Comparison of ENCODE assay signal across 16 cellular contexts in the genomic region with DNA sequence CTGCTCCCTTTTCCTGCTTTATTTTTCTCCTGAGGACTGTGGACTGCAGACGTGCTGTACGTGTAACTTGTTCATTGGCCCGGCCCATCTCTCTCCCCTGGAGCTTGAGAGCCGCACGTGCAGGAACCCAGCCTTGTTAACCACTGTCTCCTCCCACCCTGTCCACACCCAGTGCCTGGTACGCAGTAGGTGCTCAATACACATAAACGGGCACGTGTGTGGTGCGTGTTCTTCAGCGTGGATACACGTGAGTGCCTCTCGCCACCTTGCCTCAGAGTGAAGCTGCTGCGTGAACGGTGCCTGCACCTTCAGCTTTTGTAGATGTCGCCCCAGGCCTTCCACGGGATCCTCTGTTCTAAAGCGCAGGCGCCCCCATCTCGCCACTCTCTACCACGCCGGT.
DNase-seq lines count a peak whose midpoint lies in the region; ATAC-seq lines count a peak whose summit lies in the region.
"Had no signal": no experiment of that assay in that cellular context is flagged by ENCODE, and none has a peak within 500 bp of the region (broad histone marks: within the 10 kb centered on the region; RNA-seq: fewer than 3 reads in every experiment).

No MANE protein-coding gene starts in this region.

- no peaks in the 10 kb centered on the region for H3K9me3 Mint-ChIP-seq in activated naive CD4-positive, alpha-beta T cell treated with anti-CD3 and anti-CD28 coated beads, Interleukin-2, amount 10 ng/mL, durations not matched to agents 7 days and 5 days
- H3K9me3 Mint-ChIP-seq in activated naive CD4-positive, alpha-beta T cell treated with anti-CD3 and anti-CD28 coated beads, Interleukin-2, amount 50 U/mL, for 72 hours, result no peaks in the 10 kb centered on the region
- H3K9me3 Mint-ChIP-seq in T-helper 1 cell treated with Interleukin-12 subunit alpha and Interleukin-12 subunit beta and Interleukin-4 antibody, amounts not matched to agents 30 μg/mL and 1 μg/mL, for 36 hours, result no peaks in the 10 kb centered on the region
- no peaks in the 10 kb centered on the region for H3K9me3 Mint-ChIP-seq in central memory CD8-positive, alpha-beta T cell
- no peaks in the 10 kb centered on the region for H3K9me3 Mint-ChIP-seq in stimulated activated memory B cell treated with anti-CD40 and anti-IgM and Interleukin-4, amounts not matched to agents 10 μg/mL and 1 μg/mL and 100 μg/mL, for 72 hours

- peak; percentile 28 for DNase-seq in activated naive CD4-positive, alpha-beta T cell treated with anti-CD3 and anti-CD28 coated beads, Interleukin-2, amount 10 ng/mL, durations not matched to agents 7 days and 5 days
- no peak for DNase-seq in activated naive CD4-positive, alpha-beta T cell treated with anti-CD3 and anti-CD28 coated beads, Interleukin-2, amount 50 U/mL, for 72 hours (ENCODE audit: low spot score in 2 of 2)
- no peak for DNase-seq in central memory CD8-positive, alpha-beta T cell (ENCODE audit: low spot score in 2 of 2)
- no peak for DNase-seq in epidermal melanocyte (ENCODE audit: insufficient read length, low spot score)
- DNase-seq in SIG-M5 (lab: John Stamatoyannopoulos, UW), result no peak
- DNase-seq in DMS79 treated with DMSO at 0.1 percent for 48 hours (lab: John Stamatoyannopoulos, UW), result no peak
- DNase-seq: activated CD4-positive, alpha-beta T cell treated with anti-CD3 and anti-CD28 coated beads, Interleukin-2, amount 50 U/mL, for 4 hours; anterior cingulate cortex; cerebellar nuclear complex; DMS53; effector CD8-positive, alpha-beta T cell; NCI-H1417 treated with DMSO at 0.1 percent for 48 hours; NCI-H748 treated with DMSO at 0.1 percent for 48 hours; SHP77 had no signal

- H3K4me1 Mint-ChIP-seq in activated naive CD4-positive, alpha-beta T cell treated with anti-CD3 and anti-CD28 coated beads, Interleukin-2, amount 10 ng/mL, durations not matched to agents 7 days and 5 days, result peaks cover 94% of the 10 kb centered on the region
- peaks cover 64% of the 10 kb centered on the region for H3K4me1 Mint-ChIP-seq in T-helper 1 cell treated with Interleukin-12 subunit alpha and Interleukin-12 subunit beta and Interleukin-4 antibody, amounts not matched to agents 30 μg/mL and 1 μg/mL, for 36 hours (ENCODE audit: low read depth)
- H3K4me1 Mint-ChIP-seq in central memory CD8-positive, alpha-beta T cell, result peaks cover 52% of the 10 kb centered on the region
- H3K4me1 Mint-ChIP-seq in stimulated activated memory B cell treated with anti-CD40 and anti-IgM and Interleukin-4, amounts not matched to agents 10 μg/mL and 1 μg/mL and 100 μg/mL, for 72 hours, result peaks cover 52% of the 10 kb centered on the region

- CTCF ChIA-PET in activated naive CD4-positive, alpha-beta T cell treated with anti-CD3 and anti-CD28 coated beads, Interleukin-2, amount 10 ng/mL, durations not matched to agents 7 days and 5 days (lab: Charles Lee), result interaction anchor here (1.0 kb wide), 1 partner anchor 468 kb away, joined by 3 read pairs; no protein-coding TSS in a partner anchor

- peak overlapping the region; percentile 87 for H3K27ac Mint-ChIP-seq in activated naive CD4-positive, alpha-beta T cell treated with anti-CD3 and anti-CD28 coated beads, Interleukin-2, amount 10 ng/mL, durations not matched to agents 7 days and 5 days
- H3K27ac Mint-ChIP-seq in activated naive CD4-positive, alpha-beta T cell treated with anti-CD3 and anti-CD28 coated beads, Interleukin-2, amount 50 U/mL, for 72 hours, result peak overlapping the region in 1 of 2 donors; percentile 98
- peak overlapping the region; percentile 86 for H3K27ac Mint-ChIP-seq in T-helper 1 cell treated with Interleukin-12 subunit alpha and Interleukin-12 subunit beta and Interleukin-4 antibody, amounts not matched to agents 30 μg/mL and 1 μg/mL, for 36 hours
- H3K27ac Mint-ChIP-seq in central memory CD8-positive, alpha-beta T cell (ENCODE audit: low read depth), result peak overlapping the region; percentile 78
- peak overlapping the region; percentile 67 for H3K27ac Mint-ChIP-seq in stimulated activated memory B cell treated with anti-CD40 and anti-IgM and Interleukin-4, amounts not matched to agents 10 μg/mL and 1 μg/mL and 100 μg/mL, for 72 hours

- no peak for ATAC-seq in activated naive CD4-positive, alpha-beta T cell treated with anti-CD3 and anti-CD28 coated beads, Interleukin-2, amount 50 U/mL, for 72 hours
- no peak for ATAC-seq in central memory CD8-positive, alpha-beta T cell (replicated peaks; ENCODE audit: extremely low read depth, poor library complexity, severe bottlenecking)
- peak; percentile 19 for ATAC-seq in stimulated activated memory B cell treated with anti-CD40 and anti-IgM and Interleukin-4, amounts not matched to agents 10 μg/mL and 1 μg/mL and 100 μg/mL, for 72 hours

- H3K36me3 Mint-ChIP-seq in activated naive CD4-positive, alpha-beta T cell treated with anti-CD3 and anti-CD28 coated beads, Interleukin-2, amount 10 ng/mL, durations not matched to agents 7 days and 5 days, result peaks cover 73% of the 10 kb centered on the region
- peaks cover 59 to 77% of the 10 kb centered on the region in 2 donors for H3K36me3 Mint-ChIP-seq in activated naive CD4-positive, alpha-beta T cell treated with anti-CD3 and anti-CD28 coated beads, Interleukin-2, amount 50 U/mL, for 72 hours
- H3K36me3 Mint-ChIP-seq in T-helper 1 cell treated with Interleukin-12 subunit alpha and Interleukin-12 subunit beta and Interleukin-4 antibody, amounts not matched to agents 30 μg/mL and 1 μg/mL, for 36 hours (ENCODE audit: low read depth), result peaks cover 56% of the 10 kb centered on the region
- peaks cover 31% of the 10 kb centered on the region for H3K36me3 Mint-ChIP-seq in central memory CD8-positive, alpha-beta T cell (ENCODE audit: insufficient read depth)
- peaks cover 55% of the 10 kb centered on the region for H3K36me3 Mint-ChIP-seq in stimulated activated memory B cell treated with anti-CD40 and anti-IgM and Interleukin-4, amounts not matched to agents 10 μg/mL and 1 μg/mL and 100 μg/mL, for 72 hours

- no peaks in the 10 kb centered on the region for H3K27me3 Mint-ChIP-seq in activated naive CD4-positive, alpha-beta T cell treated with anti-CD3 and anti-CD28 coated beads, Interleukin-2, amount 10 ng/mL, durations not matched to agents 7 days and 5 days
- H3K27me3 Mint-ChIP-seq in T-helper 1 cell treated with Interleukin-12 subunit alpha and Interleukin-12 subunit beta and Interleukin-4 antibody, amounts not matched to agents 30 μg/mL and 1 μg/mL, for 36 hours (ENCODE audit: low read depth), result no peaks in the 10 kb centered on the region
- no peaks in the 10 kb centered on the region for H3K27me3 Mint-ChIP-seq in central memory CD8-positive, alpha-beta T cell
- H3K27me3 Mint-ChIP-seq in stimulated activated memory B cell treated with anti-CD40 and anti-IgM and Interleukin-4, amounts not matched to agents 10 μg/mL and 1 μg/mL and 100 μg/mL, for 72 hours, result no peaks in the 10 kb centered on the region

- H3K4me3 Mint-ChIP-seq in activated naive CD4-positive, alpha-beta T cell treated with anti-CD3 and anti-CD28 coated beads, Interleukin-2, amount 10 ng/mL, durations not matched to agents 7 days and 5 days, result peak overlapping the region; percentile 1
- no peak overlapping the region for H3K4me3 Mint-ChIP-seq in T-helper 1 cell treated with Interleukin-12 subunit alpha and Interleukin-12 subunit beta and Interleukin-4 antibody, amounts not matched to agents 30 μg/mL and 1 μg/mL, for 36 hours
- H3K4me3 Mint-ChIP-seq in central memory CD8-positive, alpha-beta T cell, result no peak overlapping the region
- H3K4me3 Mint-ChIP-seq in stimulated activated memory B cell treated with anti-CD40 and anti-IgM and Interleukin-4, amounts not matched to agents 10 μg/mL and 1 μg/mL and 100 μg/mL, for 72 hours, result no peak overlapping the region
